25 cellular contexts compared by ENCODE assay signal in genomic region chr6:35539223-35539622, GRCh38. TPM values are rescaled to one million over a fixed set of nuclear protein-coding genes. Genes with fewer than 3 reads are reported as not detected.
A peak's percentile ranks its signal among the peaks of the same experiment; 100 is the strongest.
DNase-seq lines count a peak whose midpoint lies in the region; ATAC-seq, FAIRE-seq and TF ChIP-seq lines count a peak whose summit lies in the region.
"Had no signal": no experiment of that assay in that cellular context is flagged by ENCODE, and none has a peak within 500 bp of the region (broad histone marks: within the 10 kb centered on the region; RNA-seq: fewer than 3 reads in every experiment).

No MANE protein-coding gene starts in this region.

- peaks cover 2% of the 10 kb centered on the region for H3K9me1 ChIP-seq in K562 (ENCODE audit: control insufficient read depth, insufficient read depth, low read length)

- H3K9ac ChIP-seq in Karpas-422 (ENCODE audit: low read length) (no peak overlapping the region), SK-N-SH (no peak overlapping the region), K562 (ENCODE audit: insufficient read depth in 1 of 2, low read depth in 2 of 2, low read length in 2 of 2) (no peak overlapping the region)
- H3K9ac ChIP-seq: BLaER1 treated with 17β-estradiol and CSF1 and Interleukin-3, amounts not matched to agents 10 nM and 100 nM had no signal

- intact Hi-C loops in K562 (cut with micrococcal nuclease) = no loop called here
- intact Hi-C loops in prostate gland (cut with DNase I) = no loop called here

- peak; percentile 3; the same call in 1 of the 2 replicates for TF ChIP-seq RAD21 in SK-N-SH (IDR thresholded peaks at IDR 0.05; ENCODE audit: low read length)
- no peak for TF ChIP-seq RAD21 in K562 (CRISPR knock-in tag; conservative IDR thresholded peaks at IDR 0.05 in 1 of 2, IDR thresholded peaks at IDR 0.05 in 1 of 2)

- H2AFZ ChIP-seq in Karpas-422 (ENCODE audit: low read length) (no peak overlapping the region), SK-N-SH (ENCODE audit: low read depth) (no peak overlapping the region), K562 (ENCODE audit: low read depth, low read length) (no peak overlapping the region)

- BruUV-seq in K562 (replicated peaks; lab: Mats Ljungman, UMichigan) = no TSS peak

- CTCF ChIA-PET in SK-N-SH (lab: Yijun Ruan, JAX) (interaction anchor here (1.0 kb wide), 1 partner anchor 17 kb away, joined by 4 read pairs; no protein-coding TSS in a partner anchor), K562 (lab: Yijun Ruan, JAX; ENCODE audit: low intra/inter-chr PET ratio) (no interaction called here)

- H3K27me3 ChIP-seq in Karpas-422 (ENCODE audit: low read length) (no peaks in the 10 kb centered on the region), SK-N-SH (ENCODE audit: insufficient read depth) (no peaks in the 10 kb centered on the region), K562 (ENCODE audit: control insufficient read depth in 2 of 2, insufficient read depth in 2 of 2, low read length in 2 of 2) (peaks cover 27 to 49% of the 10 kb centered on the region in 2 experiments; a peak in 4 of 5 replicates), prostate gland (replicated peaks; ENCODE audit: insufficient read depth) (no peaks in the 10 kb centered on the region)
- H3K27me3 ChIP-seq: BLaER1 treated with 17β-estradiol and CSF1 and Interleukin-3, amounts not matched to agents 10 nM and 100 nM had no signal

- H3K4me1 ChIP-seq in Karpas-422 (ENCODE audit: low read length) (no peaks in the 10 kb centered on the region), SK-N-SH (ENCODE audit: control insufficient read depth in 1 of 2, insufficient read depth in 2 of 2, low read depth in 1 of 2, low read length in 1 of 2) (peaks cover 0 to 18% of the 10 kb centered on the region in 2 experiments; a peak in 1 of 4 replicates), K562 (replicated peaks in 1 of 2; ENCODE audit: control insufficient read depth in 2 of 2, insufficient read depth in 2 of 2, low read length in 2 of 2) (no peaks in the 10 kb centered on the region), prostate gland (replicated peaks) (no peaks in the 10 kb centered on the region)
- H3K4me1 ChIP-seq: Caco-2 had no signal

- no peaks in the 10 kb centered on the region for H3F3A ChIP-seq in SK-N-SH (replicated peaks; ENCODE audit: insufficient read depth)

- H3K4me3 ChIP-seq in Karpas-422 (ENCODE audit: low read length) (no peak overlapping the region), SK-N-SH (ENCODE audit: low read depth in 2 of 2, low read length in 1 of 2) (no peak overlapping the region), K562 (no peak overlapping the region), prostate gland (no peak overlapping the region)
- H3K4me3 ChIP-seq: BLaER1 treated with 17β-estradiol and CSF1 and Interleukin-3, amounts not matched to agents 10 nM and 100 nM had no signal

- peak in 1 of 2 experiments; percentile 85; a peak in 2 of 4 replicates for TF ChIP-seq EP300 in SK-N-SH (IDR thresholded peaks at IDR 0.05; ENCODE audit: borderline replicate concordance in 1 of 2, low read depth in 1 of 2, low read length in 1 of 2)
- no peak for TF ChIP-seq EP300 in K562 (IDR thresholded peaks at IDR 0.05; ENCODE audit: low read length)

- TF ChIP-seq CTCF in SK-N-SH (IDR thresholded peaks at IDR 0.05) (no peak), K562 (IDR thresholded peaks at IDR 0.05 in 2 of 3, conservative IDR thresholded peaks at IDR 0.05 in 1 of 3; ENCODE audit: insufficient read depth in 2 of 3, low read depth in 1 of 3, low read length in 3 of 3) (no peak), prostate gland (IDR thresholded peaks at IDR 0.05) (no peak)

- H3K36me3 ChIP-seq in Karpas-422 (ENCODE audit: insufficient read depth, low read length) = no peaks in the 10 kb centered on the region
- H3K36me3 ChIP-seq in SK-N-SH (replicated peaks in 1 of 2; ENCODE audit: control insufficient read depth in 1 of 2, insufficient read depth in 2 of 2, low read length in 1 of 2) = no peaks in the 10 kb centered on the region
- H3K36me3 ChIP-seq in K562 (ENCODE audit: control insufficient read depth, insufficient read depth, low read length) = no peaks in the 10 kb centered on the region
- H3K36me3 ChIP-seq in prostate gland = no peaks in the 10 kb centered on the region
- H3K36me3 ChIP-seq: BLaER1 treated with 17β-estradiol and CSF1 and Interleukin-3, amounts not matched to agents 10 nM and 100 nM had no signal

- WGBS in SK-N-SH (ENCODE audit: low lambda C conversion rate) = 33% methylated on average over 3 of the region's 3 CpGs
- 7% methylated on average over 3 of the region's 3 CpGs for WGBS in K562 (ENCODE audit: insufficient coverage, low coverage, missing lambda C conversion rate)
- 89% methylated on average over 3 of the region's 3 CpGs for WGBS in prostate gland

- DNase-seq in Karpas-422 = peak; percentile 15
- DNase-seq in SK-N-SH = peak; percentile 63
- no peak for DNase-seq in K562 (ENCODE audit: extremely low read depth in 1 of 4, low spot score in 3 of 4)
- no peak for DNase-seq in stimulated activated naive CD4-positive, alpha-beta T cell (lab: John Stamatoyannopoulos, UW)
- DNase-seq in prostate gland (ENCODE audit: low spot score) = no peak
- DNase-seq in effector CD4-positive, alpha-beta T cell = no peak
- DNase-seq in NCI-H2107 treated with DMSO at 0.1 percent for 48 hours (lab: John Stamatoyannopoulos, UW; ENCODE audit: unreplicated experiment) = no peak
- DNase-seq: 8988T; ACHN; Caco-2; Calu3; CD4-positive, alpha-beta T cell; CD8-positive, alpha-beta T cell; DMS79 treated with DMSO at 0.1 percent for 48 hours; GF-D8 had no signal

- no peak for FAIRE-seq in K562 (lab: Jason Lieb, UNC)
- FAIRE-seq: A204.1, D721Med, G401.6, GM12891, GM19239 had no signal

- H3K4me2 ChIP-seq in Karpas-422 (ENCODE audit: low read depth, low read length, poor library complexity, severe bottlenecking) (no peak overlapping the region), SK-N-SH (no peak overlapping the region), K562 (ENCODE audit: insufficient read depth, low read length) (no peak overlapping the region)
- H3K4me2 ChIP-seq: BLaER1 treated with 17β-estradiol and CSF1 and Interleukin-3, amounts not matched to agents 10 nM and 100 nM had no signal

- H3K79me2 ChIP-seq in Karpas-422 (ENCODE audit: low read length) = no peaks in the 10 kb centered on the region
- no peaks in the 10 kb centered on the region for H3K79me2 ChIP-seq in SK-N-SH (ENCODE audit: insufficient read depth)
- H3K79me2 ChIP-seq in K562 (ENCODE audit: control insufficient read depth, insufficient read depth, low read length) = no peaks in the 10 kb centered on the region

- H3K9me3 ChIP-seq in Karpas-422 (ENCODE audit: low read length) (no peaks in the 10 kb centered on the region), SK-N-SH (no peaks in the 10 kb centered on the region), K562 (replicated peaks; ENCODE audit: control insufficient read depth, insufficient read depth, low read depth, low read length) (no peaks in the 10 kb centered on the region), prostate gland (no peaks in the 10 kb centered on the region)
- H3K9me3 ChIP-seq: Caco-2 had no signal

- ATAC-seq in K562 = no peak
- ATAC-seq: CD8-positive, alpha-beta T cell had no signal

- no peak for TF ChIP-seq POLR2A in K562 (conservative IDR thresholded peaks at IDR 0.05)
- TF ChIP-seq POLR2A in prostate gland (IDR thresholded peaks at IDR 0.05) = no peak

- in situ Hi-C loops in K562 (cut with MboI) = no loop called here

- H4K20me1 ChIP-seq in Karpas-422 (ENCODE audit: insufficient read depth, low read depth, low read length) = no peaks in the 10 kb centered on the region
- no peaks in the 10 kb centered on the region for H4K20me1 ChIP-seq in SK-N-SH (ENCODE audit: insufficient read depth)
- no peaks in the 10 kb centered on the region for H4K20me1 ChIP-seq in K562 (replicated peaks; ENCODE audit: control insufficient read depth, insufficient read depth, low read length)
- H4K20me1 ChIP-seq: BLaER1 treated with 17β-estradiol and CSF1 and Interleukin-3, amounts not matched to agents 10 nM and 100 nM had no signal

- H3K27ac ChIP-seq in Karpas-422 (ENCODE audit: low read length) (no peak overlapping the region), SK-N-SH (ENCODE audit: low read depth in 2 of 2, low read length in 1 of 2) (peak overlapping the region in 1 of 2 experiments; percentile 66; a peak in 2 of 4 replicates), K562 (ENCODE audit: extremely low read depth, low read depth, low read length) (no peak overlapping the region), prostate gland (no peak overlapping the region)
- H3K27ac ChIP-seq: BLaER1 treated with 17β-estradiol and CSF1 and Interleukin-3, amounts not matched to agents 10 nM and 100 nM; C4-2B had no signal

- no peaks in the 10 kb centered on the region for H3K9me2 ChIP-seq in Karpas-422 (replicated peaks; ENCODE audit: insufficient read depth, low read length)
- no peaks in the 10 kb centered on the region for H3K9me2 ChIP-seq in SK-N-SH

- POLR2A ChIA-PET in SK-N-SH (lab: Yijun Ruan, JAX) = no interaction called here
- POLR2A ChIA-PET in K562 (lab: Yijun Ruan, JAX) = no interaction called here

RNA-seq across cellular contexts. Expression of gene TULP1, which starts 26.5 kb away (rescaled TPM):
- not detected in 2 replicates for total RNA-seq in Karpas-422 (2014; rRNA removed; shearing (Covaris generic); ENCODE audit: low replicate concordance)
- polyA plus RNA-seq in SK-N-SH (2012; rRNA removed) = not detected in 2 replicates
- not detected in 2 replicates for polyA plus RNA-seq in SK-N-SH (2012; cell fraction: cytosol; rRNA removed)
- polyA plus RNA-seq in SK-N-SH (2012; cell fraction: nucleus; rRNA removed) = not detected in 2 replicates
- total RNA-seq in K562 (2011; cell fraction: chromatin; rRNA removed; ENCODE audit: low replicate concordance) = not detected in 2 replicates
- total RNA-seq in K562 (2011; cell fraction: nucleolus; rRNA removed) = not detected in 2 replicates
- not detected in 2 replicates for total RNA-seq in K562 (2011; cell fraction: nucleoplasm; rRNA removed)
- 0.16 TPM in 1 of 2 replicates, not detected in the other for total RNA-seq in K562 (2014; rRNA removed)
- total RNA-seq in K562 (2014; rRNA removed; fragmentation: Illumina TruSeq; extraction: Trizol) = not detected in 2 replicates
- not detected in 2 replicates for total RNA-seq in K562 (2015; rRNA removed; fragmentation: Illumina TruSeq; extraction: Trizol)
- total RNA-seq in K562 (2021) = 0.09 TPM in 2 replicates
- 0.05 TPM in 1 of 2 replicates, not detected in the other for polyA plus RNA-seq in K562 (2011; rRNA removed)
- 0.07 TPM in 1 of 2 replicates, not detected in the other for polyA plus RNA-seq in K562 (2011; cell fraction: cytosol; rRNA removed)
- 0.06 and 0.09 TPM in 2 replicates for polyA plus RNA-seq in K562 (2011; cell fraction: nucleus; rRNA removed)
- polyA plus RNA-seq in K562 (2012) = 0.06 and 0.17 TPM in 2 replicates
- 0.10 TPM in 1 of 2 replicates, not detected in the other for polyA plus RNA-seq in K562 (2014; fragmentation: Illumina TruSeq; extraction: Trizol)
- under 1 TPM in 1 of 2 experiments, not detected in 1; 0.06 TPM for polyA plus RNA-seq in K562 (2014; fragmentation: Nextera tagmentation; extraction: Ambion mirVana)
- polyA plus RNA-seq in K562 (2014; rRNA removed) = 0.17 TPM in 1 of 2 replicates, not detected in the other
- not detected in 2 replicates for polyA minus RNA-seq in K562 (2011; rRNA and poly(A)+ RNA removed)
- not detected in 2 replicates for polyA minus RNA-seq in K562 (2011; cell fraction: cytosol; rRNA and poly(A)+ RNA removed)
- 0.11 TPM in 1 of 2 replicates, not detected in the other for polyA minus RNA-seq in K562 (2011; cell fraction: nucleus; rRNA and poly(A)+ RNA removed)
- under 1 TPM in 1 of 2 donors, not detected in 1; 0.27 TPM for total RNA-seq in prostate gland
- total RNA-seq: A673; Caco-2; Calu3; CD4-positive, alpha-beta T cell; CD8-positive, alpha-beta T cell had no signal
- polyA plus RNA-seq: AG04450, BJ had no signal

RNA-seq across cellular contexts. Expression of gene TEAD3, which starts 42.3 kb away (rescaled TPM):
- total RNA-seq in Karpas-422 (2014; rRNA removed; shearing (Covaris generic); ENCODE audit: low replicate concordance) = not detected in 2 replicates
- 5.2 and 7.1 TPM in 2 replicates for polyA plus RNA-seq in SK-N-SH (2012; rRNA removed)
- 3.6 and 6.1 TPM in 2 replicates for polyA plus RNA-seq in SK-N-SH (2012; cell fraction: cytosol; rRNA removed)
- 16.1 and 20.1 TPM in 2 replicates for polyA plus RNA-seq in SK-N-SH (2012; cell fraction: nucleus; rRNA removed)
- 5.1 and 14.6 TPM in 2 replicates for total RNA-seq in K562 (2011; cell fraction: chromatin; rRNA removed; ENCODE audit: low replicate concordance)
- 7.1 and 9.2 TPM in 2 replicates for total RNA-seq in K562 (2011; cell fraction: nucleolus; rRNA removed)
- total RNA-seq in K562 (2011; cell fraction: nucleoplasm; rRNA removed) = 7.1 and 8.4 TPM in 2 replicates
- 4.9 and 5.8 TPM in 2 replicates for total RNA-seq in K562 (2014; rRNA removed)
- 2.4 and 3.1 TPM in 2 replicates for total RNA-seq in K562 (2014; rRNA removed; fragmentation: Illumina TruSeq; extraction: Trizol)
- 3.0 and 3.3 TPM in 2 replicates for total RNA-seq in K562 (2015; rRNA removed; fragmentation: Illumina TruSeq; extraction: Trizol)
- total RNA-seq in K562 (2021) = 12.6 and 13.2 TPM in 2 replicates
- 3.3 and 7.0 TPM in 2 replicates for polyA plus RNA-seq in K562 (2011; rRNA removed)
- polyA plus RNA-seq in K562 (2011; cell fraction: cytosol; rRNA removed) = 5.2 and 5.3 TPM in 2 replicates
- 13.9 and 18.4 TPM in 2 replicates for polyA plus RNA-seq in K562 (2011; cell fraction: nucleus; rRNA removed)
- 7.7 and 10.0 TPM in 2 replicates for polyA plus RNA-seq in K562 (2012)
- 11.1 and 13.6 TPM in 2 replicates for polyA plus RNA-seq in K562 (2014; fragmentation: Illumina TruSeq; extraction: Trizol)
- polyA plus RNA-seq in K562 (2014; fragmentation: Nextera tagmentation; extraction: Ambion mirVana) = under 1 TPM; 0.63 to 0.92 TPM
- 6.7 and 8.2 TPM in 2 replicates for polyA plus RNA-seq in K562 (2014; rRNA removed)
- 1.9 TPM in 2 replicates for polyA minus RNA-seq in K562 (2011; rRNA and poly(A)+ RNA removed)
- 1.7 and 4.2 TPM in 2 replicates for polyA minus RNA-seq in K562 (2011; cell fraction: cytosol; rRNA and poly(A)+ RNA removed)
- 2.4 and 3.2 TPM in 2 replicates for polyA minus RNA-seq in K562 (2011; cell fraction: nucleus; rRNA and poly(A)+ RNA removed)
- 10 to 100 TPM; 34.1 to 41.1 TPM for total RNA-seq in prostate gland
- total RNA-seq: CD8-positive, alpha-beta T cell had no signal

Comparison
In these comparisons a context has a peak if more than half of its experiments do, and no peak if none do; other contexts are left out.
1. DNase-seq: peak in Karpas-422 (single experiment) and SK-N-SH (single experiment); none in K562 (0 of 4), stimulated activated naive CD4-positive, alpha-beta T cell (0 of 6), prostate gland (single experiment), effector CD4-positive, alpha-beta T cell (single experiment) and NCI-H2107 treated with DMSO at 0.1 percent for 48 hours (single experiment).